23 cellular contexts compared by ENCODE assay signal in the genomic region with DNA sequence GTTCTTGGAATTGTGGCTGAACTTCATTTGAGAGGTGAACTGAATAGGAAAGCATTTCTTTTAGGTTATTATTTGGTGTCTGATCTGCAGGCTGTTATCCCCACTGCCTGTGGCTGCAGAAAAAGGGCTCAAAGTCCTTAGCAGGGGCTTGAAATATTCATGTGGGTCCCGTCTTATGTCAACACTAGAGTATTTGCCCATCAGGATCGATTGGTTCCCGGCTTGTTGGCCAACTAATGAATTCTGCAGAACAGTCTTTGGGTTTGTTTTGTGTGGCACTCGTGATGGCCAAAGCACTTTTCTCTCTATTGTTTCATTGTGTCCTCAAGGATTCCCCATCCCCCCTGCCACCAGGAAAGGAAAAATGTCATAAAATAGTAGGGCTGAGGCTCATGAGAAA.
DNase-seq lines count a peak whose midpoint lies in the region; ATAC-seq, FAIRE-seq and TF ChIP-seq lines count a peak whose summit lies in the region.
"Had no signal": no experiment of that assay in that cellular context is flagged by ENCODE, and none has a peak within 500 bp of the region (broad histone marks: within the 10 kb centered on the region; RNA-seq: fewer than 3 reads in every experiment).

No MANE protein-coding gene starts in this region.

- TF ChIP-seq CTCF in HepG2 (CRISPR knock-in tag; IDR thresholded peaks at IDR 0.05) (no peak), right lobe of liver (IDR thresholded peaks at IDR 0.05) (no peak), mammary epithelial cell (conservative IDR thresholded peaks at IDR 0.05 in 1 of 2, IDR thresholded peaks at IDR 0.05 in 1 of 2; ENCODE audit: extremely low read depth in 1 of 2, insufficient read depth in 1 of 2, low read depth in 1 of 2, low read length in 2 of 2) (no peak)

- no peaks in the 10 kb centered on the region for H3K79me2 ChIP-seq in HepG2 (ENCODE audit: insufficient read depth, low read length)
- no peaks in the 10 kb centered on the region for H3K79me2 ChIP-seq in mammary epithelial cell (ENCODE audit: insufficient read depth, low read length)

- peak overlapping the region; percentile 64 for H3K27ac ChIP-seq in HepG2 (ENCODE audit: extremely low read length, insufficient read depth, low read length)
- no peak overlapping the region for H3K27ac ChIP-seq in right lobe of liver
- H3K27ac ChIP-seq in mammary epithelial cell (ENCODE audit: insufficient read depth, low read depth, low read length): no peak overlapping the region
- H3K27ac ChIP-seq: A549, GM23248 had no signal

- DNase-seq in HepG2 (ENCODE audit: low spot score) (peak; percentile 90), right lobe of liver (no peak), NCI-H146 treated with DMSO at 0.1 percent for 48 hours (lab: John Stamatoyannopoulos, UW; ENCODE audit: unreplicated experiment) (peak; percentile 61), pons (ENCODE audit: low spot score) (peak; percentile 67), ureter (ENCODE audit: low spot score) (no peak), NOMO-1 (lab: John Stamatoyannopoulos, UW; ENCODE audit: unreplicated experiment in 2 of 2) (no peak), mammary epithelial cell (no peak)
- DNase-seq: BE2C; Calu3; CD4-positive, alpha-beta T cell; DMS153; GM23248; KBM-7; MM.1S; NCI-H1048; NCI-H1436 treated with DMSO at 0.1 percent for 48 hours; NCI-H2029 treated with DMSO at 0.1 percent for 48 hours; NCI-H2171 treated with DMSO at 0.1 percent for 48 hours had no signal

- in situ Hi-C loops in HepG2 (cut with HindIII; ENCODE audit: extremely low pct_ligation_motif_present, low pct_unique_long_range_greater_than_20kb): no loop called here
- in situ Hi-C loops in mammary epithelial cell (cut with MboI; ENCODE audit: low sequenced_read_pairs in 2 of 2): no loop called here

- peak; percentile 94 for ATAC-seq in HepG2
- no peak for ATAC-seq in right lobe of liver
- ATAC-seq: A549, Right ventricle myocardium inferior had no signal

- H3K4me3 ChIP-seq in HepG2 (replicated peaks in 1 of 3; ENCODE audit: insufficient read depth in 1 of 3, low read depth in 2 of 3, low read length in 3 of 3) (peak overlapping the region in 2 of 3 experiments; percentile 16 to 36; a peak in 2 of 6 replicates), right lobe of liver (no peak overlapping the region), mammary epithelial cell (replicated peaks in 1 of 3; ENCODE audit: insufficient read depth in 1 of 3, low read depth in 2 of 3, low read length in 3 of 3) (no peak overlapping the region)
- H3K4me3 ChIP-seq: A549, GM23248, HAP-1 had no signal

- no peak for TF ChIP-seq POLR2A in HepG2 (IDR thresholded peaks at IDR 0.05; ENCODE audit: insufficient read depth in 1 of 2, low read depth in 2 of 2, low read length in 2 of 2)
- no peak for TF ChIP-seq POLR2A in right lobe of liver (IDR thresholded peaks at IDR 0.05)

- CTCF ChIA-PET in HepG2 (lab: Yijun Ruan, JAX; ENCODE audit: low intra/inter-chr PET ratio, low total read pairs): no interaction called here
- CTCF ChIA-PET in mammary epithelial cell (lab: Charles Lee; ENCODE audit: low non-redundant PET): no interaction called here

- 0% methylated on average over 4 of the region's 4 CpGs for WGBS in HepG2 (ENCODE audit: low lambda C conversion rate)
- 31% methylated on average over 4 of the region's 4 CpGs for WGBS in right lobe of liver (ENCODE audit: insufficient coverage, low coverage, low lambda C conversion rate, missing lambda C conversion rate)
- 51% methylated on average over 4 of the region's 4 CpGs for WGBS in mammary epithelial cell (ENCODE audit: low coverage, missing lambda C conversion rate)

- 0 out of 2 replicates have a peak, but pooled peaks have one; percentile 30 for TF ChIP-seq RAD21 in HepG2 (CRISPR knock-in tag; IDR thresholded peaks at IDR 0.05)

- peak overlapping the region; percentile 62 for H3K4me2 ChIP-seq in HepG2 (ENCODE audit: low read depth, low read length)
- H3K4me2 ChIP-seq in mammary epithelial cell (ENCODE audit: insufficient read depth, low read depth, low read length): no peak overlapping the region
- H3K4me2 ChIP-seq: A549 had no signal

- FAIRE-seq in HepG2 (lab: Jason Lieb, UNC): peak; percentile 94
- FAIRE-seq: A549, GM12892, GM18507 had no signal

- POLR2A ChIA-PET in HepG2 (lab: Yijun Ruan, JAX): no interaction called here

- H3K27me3 ChIP-seq in HepG2 (ENCODE audit: control insufficient read depth in 1 of 2, insufficient read depth in 2 of 2, low read length in 2 of 2): no peaks in the 10 kb centered on the region
- no peaks in the 10 kb centered on the region for H3K27me3 ChIP-seq in right lobe of liver
- no peaks in the 10 kb centered on the region for H3K27me3 ChIP-seq in mammary epithelial cell (ENCODE audit: insufficient read depth, low read length)
- H3K27me3 ChIP-seq: BE2C had no signal

- H4K20me1 ChIP-seq in HepG2 (ENCODE audit: insufficient read depth, low read length) (no peaks in the 10 kb centered on the region), mammary epithelial cell (ENCODE audit: insufficient read depth, low read length) (no peaks in the 10 kb centered on the region)

- H2AFZ ChIP-seq in HepG2 (ENCODE audit: low read length): no peak overlapping the region
- H2AFZ ChIP-seq in mammary epithelial cell (ENCODE audit: low read depth, low read length): no peak overlapping the region
- H2AFZ ChIP-seq: GM23248 had no signal

- H3K36me3 ChIP-seq in HepG2 (replicated peaks in 1 of 2; ENCODE audit: control insufficient read depth in 1 of 2, insufficient read depth in 2 of 2, low read length in 2 of 2) (no peaks in the 10 kb centered on the region), right lobe of liver (no peaks in the 10 kb centered on the region), mammary epithelial cell (ENCODE audit: insufficient read depth, low read length) (no peaks in the 10 kb centered on the region)
- H3K36me3 ChIP-seq: BE2C, HAP-1 had no signal

- H3K9me3 ChIP-seq in HepG2 (ENCODE audit: low read length) (no peaks in the 10 kb centered on the region), right lobe of liver (no peaks in the 10 kb centered on the region), mammary epithelial cell (replicated peaks; ENCODE audit: insufficient read depth, low read length) (peaks cover 20% of the 10 kb centered on the region)
- H3K9me3 ChIP-seq: A549, BE2C, HAP-1 had no signal

- peak; percentile 74 to 86; a peak in 3 of 4 replicates for TF ChIP-seq EP300 in HepG2 (IDR thresholded peaks at IDR 0.05; ENCODE audit: low read depth in 2 of 2, low read length in 2 of 2)
- TF ChIP-seq EP300 in HepG2 (CRISPR knock-in tag; IDR thresholded peaks at IDR 0.05; ENCODE audit: borderline replicate concordance): peak; percentile 11; the same call in 1 of the 2 replicates

- BruUV-seq in HepG2 (replicated peaks; lab: Mats Ljungman, UMichigan): no TSS peak
- no TSS peak for BruUV-seq in mammary epithelial cell (replicated peaks; lab: Mats Ljungman, UMichigan)

- H3K9ac ChIP-seq in HepG2 (ENCODE audit: insufficient read depth, low read depth, low read length) (no peak overlapping the region), mammary epithelial cell (ENCODE audit: insufficient read depth, low read length) (no peak overlapping the region)
- H3K9ac ChIP-seq: GM23248 had no signal

- dilution Hi-C loops in mammary epithelial cell (cut with HindIII; ENCODE audit: low sequenced_read_pairs): no loop called here

- H3K4me1 ChIP-seq in HepG2 (ENCODE audit: insufficient read depth, low read length) (peaks cover 56% of the 10 kb centered on the region), right lobe of liver (no peaks in the 10 kb centered on the region), mammary epithelial cell (ENCODE audit: insufficient read depth, low read length) (no peaks in the 10 kb centered on the region)
- H3K4me1 ChIP-seq: A549, BE2C, HAP-1 had no signal

- intact Hi-C loops in HepG2 (cut with micrococcal nuclease; ENCODE audit: unreplicated experiment): no loop called here
- intact Hi-C loops in right lobe of liver (cut with DNase I): no loop called here
- intact Hi-C loops in mammary epithelial cell (cut with micrococcal nuclease): no loop called here

TF ChIP-seq in HepG2, 621 proteins besides CTCF, POLR2A, EP300 and RAD21 (continues in another document):
- peak; percentile 47; the same call in 1 of the 2 replicates for TF ChIP-seq NR2F6 (IDR thresholded peaks at IDR 0.05)
- no peak for TF ChIP-seq NR2F6 (CRISPR knock-in tag; IDR thresholded peaks at IDR 0.05)
- no peak for TF ChIP-seq ISX (CRISPR knock-in tag; conservative IDR thresholded peaks at IDR 0.05)
- TF ChIP-seq KDM2A (CRISPR knock-in tag; IDR thresholded peaks at IDR 0.05; ENCODE audit: borderline replicate concordance, low read depth): no peak
- TF ChIP-seq ARID3A (IDR thresholded peaks at IDR 0.05; ENCODE audit: low read depth, low read length): peak; percentile 74; the same call in 1 of the 2 replicates
- 0 out of 2 replicates have a peak, but pooled peaks have one; percentile 6 for TF ChIP-seq STAG1 (CRISPR knock-in tag; IDR thresholded peaks at IDR 0.05)
- TF ChIP-seq THYN1 (CRISPR knock-in tag; IDR thresholded peaks at IDR 0.05; ENCODE audit: borderline replicate concordance, low read depth): no peak

Comparison
In these comparisons a context has a peak if more than half of its experiments do, and no peak if none do; other contexts are left out.
1. DNase-seq: peak in HepG2 (single experiment), NCI-H146 treated with DMSO at 0.1 percent for 48 hours (single experiment) and pons (single experiment); none in right lobe of liver (0 of 3), ureter (single experiment), NOMO-1 (0 of 2) and mammary epithelial cell (single experiment).
2. H3K4me3 ChIP-seq: peak in HepG2 (2 of 3); none in right lobe of liver (0 of 3) and mammary epithelial cell (0 of 3).